Comparison of ENCODE assay signal across 1 cellular context in genomic region chr17:50173335-50173941, GRCh38.
A peak's percentile ranks its signal among the peaks of the same experiment; 100 is the strongest.
TF ChIP-seq lines count a peak whose summit lies in the region.

No MANE protein-coding gene starts in this region.

TF ChIP-seq in IMR-90, 13 proteins besides CTCF, POLR2A, EP300 and RAD21:
- TF ChIP-seq, protein P1, sequence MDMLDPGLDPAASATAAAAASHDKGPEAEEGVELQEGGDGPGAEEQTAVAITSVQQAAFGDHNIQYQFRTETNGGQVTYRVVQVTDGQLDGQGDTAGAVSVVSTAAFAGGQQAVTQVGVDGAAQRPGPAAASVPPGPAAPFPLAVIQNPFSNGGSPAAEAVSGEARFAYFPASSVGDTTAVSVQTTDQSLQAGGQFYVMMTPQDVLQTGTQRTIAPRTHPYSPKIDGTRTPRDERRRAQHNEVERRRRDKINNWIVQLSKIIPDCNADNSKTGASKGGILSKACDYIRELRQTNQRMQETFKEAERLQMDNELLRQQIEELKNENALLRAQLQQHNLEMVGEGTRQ (IDR thresholded peaks at IDR 0.05; ENCODE audit: low read depth, low read length): peak; percentile 49; the same call in 1 of the 2 replicates
- TF ChIP-seq BHLHE40 (IDR thresholded peaks at IDR 0.05; ENCODE audit: low read depth, low read length): no peak
- peak; percentile 53; the same call in 1 of the 2 replicates for TF ChIP-seq FOS (IDR thresholded peaks at IDR 0.05; ENCODE audit: low read depth, low read length)
- TF ChIP-seq, protein P2, sequence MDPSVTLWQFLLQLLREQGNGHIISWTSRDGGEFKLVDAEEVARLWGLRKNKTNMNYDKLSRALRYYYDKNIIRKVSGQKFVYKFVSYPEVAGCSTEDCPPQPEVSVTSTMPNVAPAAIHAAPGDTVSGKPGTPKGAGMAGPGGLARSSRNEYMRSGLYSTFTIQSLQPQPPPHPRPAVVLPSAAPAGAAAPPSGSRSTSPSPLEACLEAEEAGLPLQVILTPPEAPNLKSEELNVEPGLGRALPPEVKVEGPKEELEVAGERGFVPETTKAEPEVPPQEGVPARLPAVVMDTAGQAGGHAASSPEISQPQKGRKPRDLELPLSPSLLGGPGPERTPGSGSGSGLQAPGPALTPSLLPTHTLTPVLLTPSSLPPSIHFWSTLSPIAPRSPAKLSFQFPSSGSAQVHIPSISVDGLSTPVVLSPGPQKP (IDR thresholded peaks at IDR 0.05; ENCODE audit: borderline replicate concordance, low read depth, low read length): no peak
- peak; percentile 80 for TF ChIP-seq MXI1 (IDR thresholded peaks at IDR 0.05; ENCODE audit: borderline replicate concordance, low read depth, low read length)
